In genomic region chr6:28686446-28687027, GRCh38 we compare ENCODE assay signal across 8 cellular contexts.
DNase-seq lines count a peak whose midpoint lies in the region; ATAC-seq, FAIRE-seq and TF ChIP-seq lines count a peak whose summit lies in the region.
"Not testable (repeated sequence)": the region's sequence is repeated elsewhere in the genome, so short reads cannot be mapped to it uniquely, and the experiment has no call there.

No MANE protein-coding gene starts in this region.

- H3K79me2 ChIP-seq in PC-9 (ENCODE audit: low read depth) = not testable (repeated sequence)

- not testable (repeated sequence) for H3K4me1 Mint-ChIP-seq in activated CD8-positive, alpha-beta T cell treated with anti-CD3 and anti-CD28 coated beads for 36 hours (ENCODE audit: low read depth)

- ATAC-seq in activated CD8-positive, alpha-beta T cell treated with anti-CD3 and anti-CD28 coated beads for 36 hours = not testable (repeated sequence)

- H3K36me3 ChIP-seq in PC-9 (ENCODE audit: low read depth); small intestine (ENCODE audit: control insufficient read depth in 2 of 2, insufficient read depth in 2 of 2, low read length in 2 of 2): not testable (repeated sequence)

- H3K4me2 ChIP-seq in PC-9 = peak overlapping the region; percentile 72

- POLR2A ChIA-PET in PC-9 (lab: Charles Lee; ENCODE audit: unreplicated experiment); activated CD8-positive, alpha-beta T cell treated with anti-CD3 and anti-CD28 coated beads for 36 hours (lab: Charles Lee): not testable (repeated sequence)

- H3K9me3 ChIP-seq in PC-9 (ENCODE audit: insufficient read depth, low read depth); small intestine (ENCODE audit: control insufficient read depth, low read depth): not testable (repeated sequence)

- not testable (repeated sequence) for H3K27ac Mint-ChIP-seq in activated CD8-positive, alpha-beta T cell treated with anti-CD3 and anti-CD28 coated beads for 36 hours

- not testable (repeated sequence) for H3K36me3 Mint-ChIP-seq in activated CD8-positive, alpha-beta T cell treated with anti-CD3 and anti-CD28 coated beads for 36 hours (ENCODE audit: low read depth)

- not testable (repeated sequence) for H3K9me2 ChIP-seq in PC-9 (ENCODE audit: insufficient read depth)

- H2AFZ ChIP-seq in PC-9 = not testable (repeated sequence)

- not testable (repeated sequence) for H3F3A ChIP-seq in PC-9 (ENCODE audit: insufficient read depth, low read depth)

- not testable (repeated sequence) for H3K4me1 ChIP-seq in PC-9 (replicated peaks; ENCODE audit: insufficient read depth); small intestine (ENCODE audit: control insufficient read depth in 2 of 2, insufficient read depth in 1 of 2, low read depth in 1 of 2, low read length in 1 of 2)

- not testable (repeated sequence) for H3K4me3 Mint-ChIP-seq in activated CD8-positive, alpha-beta T cell treated with anti-CD3 and anti-CD28 coated beads for 36 hours

- not testable (repeated sequence) for H3K27ac ChIP-seq in PC-9; small intestine (ENCODE audit: low read depth in 1 of 2, low read length in 1 of 2)

- WGBS in small intestine, 3 donors = 4% methylated on average over 11 of the region's 11 CpGs

- intact Hi-C loops in PC-9 (cut with micrococcal nuclease; ENCODE audit: unreplicated experiment) = loop anchor here (1.0 to 10.0 kb wide), 6 partner anchors 150 to 1522 kb away; no protein-coding TSS in a partner anchor
- intact Hi-C loops in activated CD8-positive, alpha-beta T cell treated with anti-CD3 and anti-CD28 coated beads for 36 hours (cut with micrococcal nuclease) = loop anchor here (2.0 to 10.0 kb wide), 2 partner anchors 192 to 330 kb away; no protein-coding TSS in a partner anchor

- not testable (repeated sequence) for FAIRE-seq in small intestine (lab: Jason Lieb, UNC)

- H3K27me3 ChIP-seq in PC-9 (ENCODE audit: insufficient read depth, low read depth) = not testable (repeated sequence)
- peaks cover 0 to 24% of the 10 kb centered on the region in 2 donors for H3K27me3 ChIP-seq in small intestine (ENCODE audit: control insufficient read depth in 2 of 2, insufficient read depth in 2 of 2, low read length in 2 of 2)

- H4K20me1 ChIP-seq in PC-9 (ENCODE audit: insufficient read depth) = not testable (repeated sequence)

- DNase-seq in AG09309 (ENCODE audit: low read depth) = not testable (repeated sequence)
- DNase-seq in NCI-H1105 (lab: John Stamatoyannopoulos, UW) (peak; percentile 61), PC-9 (peak in 1 of 2 experiments; percentile 43), left kidney (ENCODE audit: low read depth, low spot score) (peak; percentile 82), small intestine (peak; percentile 56)
- DNase-seq in activated CD8-positive, alpha-beta T cell treated with anti-CD3 and anti-CD28 coated beads for 36 hours = peak; percentile 60
- peak; percentile 52 for DNase-seq in effector CD4-positive, alpha-beta T cell

- TF ChIP-seq CTCF in AG09309 (IDR thresholded peaks at IDR 0.05; ENCODE audit: control insufficient read depth, insufficient read depth, low read depth, low read length, missing control alignments) (peak; percentile 51), GM12873 (IDR thresholded peaks at IDR 0.05; ENCODE audit: insufficient read depth, low read depth, low read length, missing control alignments) (peak; percentile 59), PC-9 (conservative IDR thresholded peaks at IDR 0.05) (peak; percentile 82)
- TF ChIP-seq CTCF in activated CD8-positive, alpha-beta T cell treated with anti-CD3 and anti-CD28 coated beads for 36 hours (IDR thresholded peaks at IDR 0.05) = peak; percentile 78

- not testable (repeated sequence) for BruUV-seq in PC-9 (replicated peaks; lab: Mats Ljungman, UMichigan)

- H3K27me3 Mint-ChIP-seq in activated CD8-positive, alpha-beta T cell treated with anti-CD3 and anti-CD28 coated beads for 36 hours = peaks cover 80% of the 10 kb centered on the region

- not testable (repeated sequence) for H3K4me3 ChIP-seq in AG09309 (ENCODE audit: control insufficient read depth, low read depth, low read length); small intestine (ENCODE audit: low read depth in 1 of 2, low read length in 2 of 2)
- H3K4me3 ChIP-seq in PC-9 = peak overlapping the region; percentile 35; the same call in 1 of the 2 replicates

- CTCF ChIA-PET in PC-9 (lab: Charles Lee) = interaction anchor here (0.6 kb wide), 1 partner anchor 251 kb away, joined by 3 read pairs; no protein-coding TSS in a partner anchor
- CTCF ChIA-PET in activated CD8-positive, alpha-beta T cell treated with anti-CD3 and anti-CD28 coated beads for 36 hours (lab: Charles Lee) = interaction anchor here (0.7 to 1.1 kb wide), 9 partner anchors 12 to 334 kb away, joined by 3 to 10 read pairs (median 4); no protein-coding TSS in a partner anchor

- H3K9me3 Mint-ChIP-seq in activated CD8-positive, alpha-beta T cell treated with anti-CD3 and anti-CD28 coated beads for 36 hours = not testable (repeated sequence)
